8 cellular contexts compared by ENCODE assay signal in the genomic region with DNA sequence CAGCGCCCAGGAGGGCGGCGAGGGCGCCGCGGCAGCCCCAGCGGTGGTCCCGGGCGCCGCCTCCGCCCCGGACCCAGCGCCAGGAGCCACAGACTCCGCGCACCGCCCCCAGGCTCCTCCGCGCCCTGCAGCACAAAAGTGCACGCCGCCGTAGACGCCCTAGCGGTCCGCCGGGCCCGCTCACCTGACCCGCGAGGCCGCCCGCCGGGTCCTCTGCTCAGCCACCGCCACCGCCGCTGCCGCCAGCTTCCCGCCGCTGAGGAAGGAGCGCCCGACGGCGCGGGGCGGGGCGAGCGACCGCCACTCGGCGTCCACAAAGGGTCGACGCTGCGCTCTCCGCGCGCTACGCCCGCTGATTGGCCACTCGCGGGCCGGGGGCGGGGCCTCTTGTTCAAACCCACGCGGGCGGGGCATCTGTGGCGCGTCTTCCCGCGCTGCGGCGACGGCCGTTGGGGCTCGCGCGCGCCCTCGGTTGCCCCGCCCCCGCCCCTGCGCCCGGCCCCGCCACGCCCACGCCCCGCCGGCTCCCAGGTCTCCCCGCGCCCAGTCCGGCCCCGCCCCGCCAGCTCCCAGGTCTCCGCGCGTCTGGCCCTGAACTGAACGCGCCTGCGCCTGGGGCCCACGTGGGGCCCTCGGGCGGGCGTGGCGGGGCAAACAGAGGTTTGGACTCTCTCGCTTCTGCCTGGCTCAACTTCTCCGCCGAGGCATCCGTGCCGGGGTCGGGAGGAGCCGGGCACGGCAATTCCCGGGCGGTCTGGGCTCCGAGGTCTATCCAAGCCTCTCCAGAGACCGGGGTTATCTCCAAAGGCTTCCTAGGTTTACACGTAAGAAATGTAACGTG. TPM values are rescaled to one million over a fixed set of nuclear protein-coding genes. Genes with fewer than 3 reads are reported as not detected.
DNase-seq lines count a peak whose midpoint lies in the region; ATAC-seq and TF ChIP-seq lines count a peak whose summit lies in the region.

Gene CDCA4 (minus strand): TSS at position 269 of the 841 bp plus-strand sequence. CDS start 9,154 bp downstream, outside the sequence.

- H3K27ac ChIP-seq in angular gyrus (ENCODE audit: low read depth, low read length) (peak within 1 kb of the TSS; percentile 62), right atrium auricular region (peak within 1 kb of the TSS; percentile 77 to 80), rectal smooth muscle tissue (ENCODE audit: low read depth, low read length) (peak within 1 kb of the TSS; percentile 70), aorta (ENCODE audit: low read depth in 1 of 2, low read length in 2 of 2) (peak within 1 kb of the TSS in 1 of 2 donors; percentile 42)

- H3K36me3 ChIP-seq in right atrium auricular region = no peaks in the 10 kb centered on the region
- H3K36me3 ChIP-seq in rectal smooth muscle tissue (ENCODE audit: control insufficient read depth, insufficient read depth, low read length) = no peaks in the 10 kb centered on the region
- no peaks in the 10 kb centered on the region for H3K36me3 ChIP-seq in aorta (ENCODE audit: control insufficient read depth in 1 of 2, insufficient read depth in 2 of 2, low read length in 1 of 2)

- H3K4me3 ChIP-seq in right atrium auricular region = peak within 1 kb of the TSS; percentile 78 to 82
- peak within 1 kb of the TSS; percentile 83 for H3K4me3 ChIP-seq in rectal smooth muscle tissue (ENCODE audit: low read length)
- peak within 1 kb of the TSS; percentile 71 to 87 for H3K4me3 ChIP-seq in aorta (ENCODE audit: low read length in 2 of 2)

- DNase-seq in NCI-H1694 treated with DMSO at 0.1 percent for 48 hours (lab: John Stamatoyannopoulos, UW) = peak; percentile 99
- peak; percentile 95 to 98 (median 97) for DNase-seq in T-helper 2 cell
- DNase-seq in right atrium auricular region (ENCODE audit: low spot score) = peak; percentile 97
- DNase-seq in aorta = peak; percentile 98 to 99

- 0% methylated on average over 56 to 115 of the region's 115 CpGs for WGBS in aorta, 2 donors

- intact Hi-C loops in aorta (cut with DNase I) = loop anchor here (2.0 to 5.0 kb wide), 2 partner anchors 44 to 49 kb away; no protein-coding TSS in a partner anchor

- no peaks in the 10 kb centered on the region for H3K9me3 ChIP-seq in right atrium auricular region
- no peaks in the 10 kb centered on the region for H3K9me3 ChIP-seq in aorta (ENCODE audit: control insufficient read depth, low read length)

- ATAC-seq in GM18502 (IDR thresholded peaks at IDR 0.05; ENCODE audit: poor library complexity, unreplicated experiment) (peak; percentile 75), HG02938 (IDR thresholded peaks at IDR 0.05; ENCODE audit: unreplicated experiment) (peak; percentile 58), aorta (ENCODE audit: low FRiP score) (peak; percentile 98)

- peak within 1 kb of the TSS; percentile 54 for H3K9ac ChIP-seq in rectal smooth muscle tissue (ENCODE audit: low read length)

- H3K4me1 ChIP-seq in right atrium auricular region (peaks cover 0 to 36% of the 10 kb centered on the region in 2 donors), rectal smooth muscle tissue (ENCODE audit: control insufficient read depth, insufficient read depth, low read length) (peaks cover 11% of the 10 kb centered on the region), aorta (ENCODE audit: control insufficient read depth in 1 of 2, insufficient read depth in 2 of 2, low read length in 2 of 2) (no peaks in the 10 kb centered on the region)

- peak in 1 of 2 donors; percentile 26 for TF ChIP-seq CTCF in right atrium auricular region (IDR thresholded peaks at IDR 0.05)

- H3K27me3 ChIP-seq in right atrium auricular region (no peaks in the 10 kb centered on the region), rectal smooth muscle tissue (ENCODE audit: control insufficient read depth, insufficient read depth, low read length) (no peaks in the 10 kb centered on the region), aorta (ENCODE audit: control insufficient read depth in 1 of 2, insufficient read depth in 2 of 2, low read length in 1 of 2) (no peaks in the 10 kb centered on the region)

RNA-seq across cellular contexts. Expression of gene CDCA4, which starts in this region (rescaled TPM):
- total RNA-seq in right atrium auricular region (1 to 10 TPM; 3.3 to 5.1 TPM), aorta (1 to 10 TPM; 4.1 to 5.9 TPM)
- polyA plus RNA-seq in aorta = 1 to 10 TPM; 3.0 to 3.7 TPM
